In the genomic region with DNA sequence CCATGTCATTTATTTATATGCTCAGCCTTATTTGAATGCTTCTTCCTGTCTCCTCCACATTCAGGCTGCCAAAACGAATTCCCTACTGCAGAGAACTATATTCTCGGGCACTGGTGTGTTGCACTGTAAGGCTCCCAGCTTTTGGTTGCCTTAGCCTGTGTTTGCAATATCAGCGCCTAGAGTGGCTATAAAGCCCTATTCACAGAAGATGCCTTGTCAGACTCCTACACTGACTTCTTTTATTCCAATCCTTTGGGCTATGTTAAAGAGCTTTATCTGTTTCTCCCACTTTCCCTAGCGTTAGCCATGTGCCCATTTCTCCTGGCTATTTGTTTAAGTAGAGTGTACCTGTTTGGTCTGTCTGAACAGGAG, we compare ENCODE assay signal across 27 cellular contexts.
"Had no signal": no experiment of that assay in that cellular context is flagged by ENCODE, and none has a peak within 500 bp of the region (broad histone marks: within the 10 kb centered on the region; RNA-seq: fewer than 3 reads in every experiment).

No MANE protein-coding gene starts in this region.

- DNase-seq: activated CD4-positive, alpha-beta memory T cell treated with anti-CD3 and anti-CD28 coated beads for 36 hours; activated CD4-positive, alpha-beta T cell treated with anti-CD3 and anti-CD28 coated beads, Interleukin-2, amount 10 ng/mL, durations not matched to agents 7 days and 5 days; activated CD4-positive, CD25-positive, alpha-beta regulatory T cell; activated CD8-positive, alpha-beta memory T cell treated with anti-CD3 and anti-CD28 coated beads for 24 hours; activated gamma-delta T cell treated with Interleukin-2 at 50 U/mL for 16 hours; activated naive CD4-positive, alpha-beta T cell treated with anti-CD3 and anti-CD28 coated beads, Interleukin-2, amount 10 ng/mL, durations not matched to agents 7 days and 5 days; activated naive CD8-positive, alpha-beta T cell treated with anti-CD3 and anti-CD28 coated beads, Interleukin-2, amount 10 ng/mL, durations not matched to agents 7 days and 5 days; activated T-cell treated with anti-CD3 and anti-CD28 coated beads, Interleukin-2, amount 50 U/mL, for 48 hours; adrenal gland; aorta; caudate nucleus; KG1; NCI-H1092; NCI-H1417; NCI-H2029; NCI-H2107; NCI-H345; NCI-H510A; NCI-H526 treated with DMSO at 0.1 percent for 48 hours; NCI-H82; SIG-M5; T-cell; T-helper 2 cell; T1000 had no signal

- H3K4me3 ChIP-seq: adrenal gland, breast epithelium, SK-N-MC had no signal

- H3K27me3 ChIP-seq: adrenal gland, breast epithelium had no signal

- H3K4me1 ChIP-seq: breast epithelium had no signal

- H3K27ac ChIP-seq: breast epithelium, SK-N-MC had no signal

- H3K4me3 Mint-ChIP-seq: activated CD4-positive, alpha-beta memory T cell treated with anti-CD3 and anti-CD28 coated beads for 36 hours; activated CD4-positive, alpha-beta T cell treated with anti-CD3 and anti-CD28 coated beads, Interleukin-2, amount 10 ng/mL, durations not matched to agents 7 days and 5 days; activated naive CD4-positive, alpha-beta T cell treated with anti-CD3 and anti-CD28 coated beads, Interleukin-2, amount 10 ng/mL, durations not matched to agents 7 days and 5 days; activated naive CD8-positive, alpha-beta T cell treated with anti-CD3 and anti-CD28 coated beads, Interleukin-2, amount 10 ng/mL, durations not matched to agents 7 days and 5 days; activated T-helper 17 cell treated with anti-CD3 and anti-CD28 coated beads, Interleukin-2, amount 50 U/mL, for 72 hours; T-cell had no signal

- H3K9me3 ChIP-seq: adrenal gland, breast epithelium had no signal

- H3K4me1 Mint-ChIP-seq: activated CD4-positive, alpha-beta T cell treated with anti-CD3 and anti-CD28 coated beads, Interleukin-2, amount 10 ng/mL, durations not matched to agents 7 days and 5 days; activated naive CD4-positive, alpha-beta T cell treated with anti-CD3 and anti-CD28 coated beads, Interleukin-2, amount 10 ng/mL, durations not matched to agents 7 days and 5 days; activated naive CD8-positive, alpha-beta T cell treated with anti-CD3 and anti-CD28 coated beads, Interleukin-2, amount 10 ng/mL, durations not matched to agents 7 days and 5 days; activated T-helper 17 cell treated with anti-CD3 and anti-CD28 coated beads, Interleukin-2, amount 50 U/mL, for 72 hours; T-cell had no signal

- H3K36me3 Mint-ChIP-seq: activated CD4-positive, alpha-beta memory T cell treated with anti-CD3 and anti-CD28 coated beads for 36 hours; activated naive CD4-positive, alpha-beta T cell treated with anti-CD3 and anti-CD28 coated beads, Interleukin-2, amount 10 ng/mL, durations not matched to agents 7 days and 5 days; activated naive CD8-positive, alpha-beta T cell treated with anti-CD3 and anti-CD28 coated beads, Interleukin-2, amount 10 ng/mL, durations not matched to agents 7 days and 5 days; T-cell had no signal

- H3K27me3 Mint-ChIP-seq: activated CD4-positive, alpha-beta memory T cell treated with anti-CD3 and anti-CD28 coated beads for 36 hours; activated T-helper 17 cell treated with anti-CD3 and anti-CD28 coated beads, Interleukin-2, amount 50 U/mL, for 72 hours had no signal

- H3K36me3 ChIP-seq: adrenal gland, breast epithelium had no signal

- ATAC-seq: activated T-helper 17 cell treated with anti-CD3 and anti-CD28 coated beads, Interleukin-2, amount 50 U/mL, for 72 hours; T-cell had no signal

- H3K27ac Mint-ChIP-seq: activated CD4-positive, alpha-beta memory T cell treated with anti-CD3 and anti-CD28 coated beads for 36 hours; activated CD4-positive, alpha-beta T cell treated with anti-CD3 and anti-CD28 coated beads, Interleukin-2, amount 10 ng/mL, durations not matched to agents 7 days and 5 days; activated naive CD4-positive, alpha-beta T cell treated with anti-CD3 and anti-CD28 coated beads, Interleukin-2, amount 10 ng/mL, durations not matched to agents 7 days and 5 days; activated naive CD8-positive, alpha-beta T cell treated with anti-CD3 and anti-CD28 coated beads, Interleukin-2, amount 10 ng/mL, durations not matched to agents 7 days and 5 days; activated T-helper 17 cell treated with anti-CD3 and anti-CD28 coated beads, Interleukin-2, amount 50 U/mL, for 72 hours; T-cell had no signal
